Comparison of ENCODE assay signal across 8 cellular contexts in the genomic region with DNA sequence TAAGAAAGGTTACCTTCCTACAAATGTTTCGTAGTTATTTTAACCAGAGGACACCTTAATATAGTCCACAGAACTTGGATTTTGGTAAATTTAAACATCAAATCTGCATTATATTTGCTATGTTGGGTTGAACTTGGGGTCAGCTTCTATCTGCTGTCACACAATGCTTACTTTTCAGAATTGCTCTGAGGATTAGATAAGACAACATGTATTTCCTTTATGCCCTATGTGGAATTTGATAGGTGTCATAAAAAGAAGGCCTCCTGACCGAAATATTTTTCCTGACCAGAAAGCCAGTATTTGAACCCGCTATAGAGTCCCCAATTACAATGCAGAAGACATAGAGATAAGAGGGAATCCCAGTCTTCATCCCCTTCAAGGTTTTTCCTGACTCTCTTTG. TPM values are rescaled to one million over a fixed set of nuclear protein-coding genes. Genes with fewer than 3 reads are reported as not detected.
"Had no signal": no experiment of that assay in that cellular context is flagged by ENCODE, and none has a peak within 500 bp of the region (broad histone marks: within the 10 kb centered on the region; RNA-seq: fewer than 3 reads in every experiment).

No MANE protein-coding gene starts in this region.

- H3K27ac Mint-ChIP-seq: GM23338, H9, IgD-negative memory B cell had no signal

- H2AFZ ChIP-seq: GM23338 had no signal

- ATAC-seq: GM23338 had no signal

- H3K4me2 ChIP-seq: GM23338 had no signal

- H3K9me3 Mint-ChIP-seq: GM23338, H9, IgD-negative memory B cell had no signal

- H3K36me3 Mint-ChIP-seq: IgD-negative memory B cell had no signal

- H3K4me3 Mint-ChIP-seq: GM23338, H9, IgD-negative memory B cell had no signal

- DNase-seq: H9, HCEC 1CT had no signal

- H3K4me3 ChIP-seq: GM23338 had no signal

- FAIRE-seq: H1, H54, HTR-8/SVneo had no signal

RNA-seq across cellular contexts. Expression of gene MTTP, which starts 4.1 kb away (rescaled TPM):
- total RNA-seq: HT-29 had no signal
- polyA plus RNA-seq: IgD-negative memory B cell had no signal
